ENCODE assay signal across 8 cellular contexts in the genomic region with DNA sequence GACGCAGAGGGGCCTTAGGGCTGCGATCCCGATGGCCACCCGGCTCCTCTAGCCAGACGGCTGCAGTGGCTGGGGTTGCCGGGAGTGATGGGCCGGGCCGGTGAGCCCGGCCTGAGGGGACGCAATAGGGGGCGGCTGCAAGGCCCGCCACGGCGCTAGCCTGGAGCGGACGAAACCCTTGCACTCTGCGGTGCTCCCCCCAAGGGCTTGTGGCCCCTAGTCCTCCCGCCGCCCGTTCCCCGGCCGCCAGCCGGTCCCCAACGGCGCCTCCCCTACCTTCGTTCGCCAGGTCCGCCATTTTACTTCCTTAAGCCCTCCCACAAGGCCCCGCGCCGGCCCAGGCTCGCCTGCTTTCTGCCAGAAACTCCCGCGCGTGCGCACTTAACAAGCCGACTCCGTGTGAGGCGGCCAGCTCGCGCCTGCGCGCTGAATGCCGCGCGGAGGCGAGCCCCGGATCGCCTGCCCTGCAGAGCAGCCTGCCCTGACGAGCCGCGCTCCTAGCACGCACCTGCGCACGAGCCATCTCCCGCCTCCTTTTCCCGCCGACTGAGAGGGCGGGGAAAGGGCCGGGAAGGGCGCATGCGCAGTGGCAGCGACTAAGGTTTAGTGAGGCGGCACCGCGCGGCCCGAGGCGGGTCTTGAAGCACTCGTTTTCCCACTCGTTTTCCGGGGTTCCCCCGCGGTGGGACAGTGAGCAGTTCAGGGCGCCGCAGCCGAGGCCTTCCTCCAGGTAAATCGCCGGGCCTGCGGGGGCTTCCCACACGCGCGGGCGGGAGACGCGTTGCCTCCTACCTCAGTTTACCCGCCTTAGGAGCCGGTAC. TPM values are rescaled to one million over a fixed set of nuclear protein-coding genes. Genes with fewer than 3 reads are reported as not detected.
DNase-seq lines count a peak whose midpoint lies in the region; ATAC-seq, FAIRE-seq and TF ChIP-seq lines count a peak whose summit lies in the region.

A gene with protein sequence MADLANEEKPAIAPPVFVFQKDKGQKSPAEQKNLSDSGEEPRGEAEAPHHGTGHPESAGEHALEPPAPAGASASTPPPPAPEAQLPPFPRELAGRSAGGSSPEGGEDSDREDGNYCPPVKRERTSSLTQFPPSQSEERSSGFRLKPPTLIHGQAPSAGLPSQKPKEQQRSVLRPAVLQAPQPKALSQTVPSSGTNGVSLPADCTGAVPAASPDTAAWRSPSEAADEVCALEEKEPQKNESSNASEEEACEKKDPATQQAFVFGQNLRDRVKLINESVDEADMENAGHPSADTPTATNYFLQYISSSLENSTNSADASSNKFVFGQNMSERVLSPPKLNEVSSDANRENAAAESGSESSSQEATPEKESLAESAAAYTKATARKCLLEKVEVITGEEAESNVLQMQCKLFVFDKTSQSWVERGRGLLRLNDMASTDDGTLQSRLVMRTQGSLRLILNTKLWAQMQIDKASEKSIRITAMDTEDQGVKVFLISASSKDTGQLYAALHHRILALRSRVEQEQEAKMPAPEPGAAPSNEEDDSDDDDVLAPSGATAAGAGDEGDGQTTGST (minus strand): TSS at position 356 of the 821 bp plus-strand sequence. CDS start 58 bp downstream, at position 298.

- no peaks in the 10 kb centered on the region for H3K36me3 ChIP-seq in ACC112 (ENCODE audit: insufficient read depth, low read length)
- H3K36me3 ChIP-seq in WERI-Rb-1, result peaks cover 37% of the 10 kb centered on the region
- peaks cover 8% of the 10 kb centered on the region for H3K36me3 ChIP-seq in mammary epithelial cell (ENCODE audit: insufficient read depth, low read length)
- peaks cover 23% of the 10 kb centered on the region for H3K36me3 ChIP-seq in iPS-20b (ENCODE audit: insufficient read depth, low read depth, low read length)
- H3K36me3 ChIP-seq in small intestine (ENCODE audit: control insufficient read depth in 2 of 2, insufficient read depth in 2 of 2, low read length in 2 of 2), result peaks cover 0 to 7% of the 10 kb centered on the region in 2 donors

- H3K79me2 ChIP-seq in ACC112 (ENCODE audit: control insufficient read depth, insufficient read depth, low read length, unreplicated experiment), result peaks cover 64% of the 10 kb centered on the region
- H3K79me2 ChIP-seq in mammary epithelial cell (ENCODE audit: insufficient read depth, low read length), result peaks cover 66% of the 10 kb centered on the region

- H3K4me3 ChIP-seq in ACC112 (ENCODE audit: low read depth, low read length) (peak within 1 kb of the TSS; percentile 95), WERI-Rb-1 (ENCODE audit: low read depth, low read length) (peak within 1 kb of the TSS; percentile 97), mammary epithelial cell (replicated peaks in 1 of 3; ENCODE audit: insufficient read depth in 1 of 3, low read depth in 2 of 3, low read length in 3 of 3) (peak within 1 kb of the TSS; percentile 67 to 96 (median 81)), iPS-20b (ENCODE audit: low read length) (peak within 1 kb of the TSS; percentile 85), small intestine (ENCODE audit: low read depth in 1 of 2, low read length in 2 of 2) (peak within 1 kb of the TSS; percentile 98 to 99)

- intact Hi-C loops in mammary epithelial cell (cut with micrococcal nuclease), result loop anchor here (1.0 to 5.0 kb wide), 2 partner anchors 10 to 186 kb away; a partner anchor contains a TSS

- TF ChIP-seq CTCF in WERI-Rb-1 (IDR thresholded peaks at IDR 0.05; ENCODE audit: low read depth, low read length) (no peak), mammary epithelial cell (conservative IDR thresholded peaks at IDR 0.05 in 1 of 2, IDR thresholded peaks at IDR 0.05 in 1 of 2; ENCODE audit: extremely low read depth in 1 of 2, insufficient read depth in 1 of 2, low read depth in 1 of 2, low read length in 2 of 2) (no peak)

- H4K20me1 ChIP-seq in mammary epithelial cell (ENCODE audit: insufficient read depth, low read length), result no peaks in the 10 kb centered on the region

- dilution Hi-C loops in mammary epithelial cell (cut with HindIII; ENCODE audit: low sequenced_read_pairs), result no loop called here

- no peaks in the 10 kb centered on the region for H3K9me3 ChIP-seq in WERI-Rb-1 (ENCODE audit: severe bottlenecking)
- H3K9me3 ChIP-seq in mammary epithelial cell (replicated peaks; ENCODE audit: insufficient read depth, low read length), result no peaks in the 10 kb centered on the region
- H3K9me3 ChIP-seq in iPS-20b (ENCODE audit: insufficient read depth, low read depth, low read length), result no peaks in the 10 kb centered on the region
- no peaks in the 10 kb centered on the region for H3K9me3 ChIP-seq in small intestine (ENCODE audit: control insufficient read depth, low read depth)

- FAIRE-seq in small intestine (lab: Jason Lieb, UNC), result no peak

- peak within 1 kb of the TSS; percentile 82 for H3K9ac ChIP-seq in mammary epithelial cell (ENCODE audit: insufficient read depth, low read length)
- peak within 1 kb of the TSS; percentile 92 for H3K9ac ChIP-seq in iPS-20b (ENCODE audit: low read depth, low read length)

- H3K27ac ChIP-seq in ACC112 (ENCODE audit: low read depth, low read length) (peak within 1 kb of the TSS; percentile 52; the same call in 1 of the 2 replicates), WERI-Rb-1 (peak within 1 kb of the TSS; percentile 91), mammary epithelial cell (ENCODE audit: insufficient read depth, low read depth, low read length) (peak within 1 kb of the TSS; percentile 58), iPS-20b (ENCODE audit: low read length) (peak within 1 kb of the TSS; percentile 60), small intestine (ENCODE audit: low read depth in 1 of 2, low read length in 1 of 2) (peak within 1 kb of the TSS; percentile 84 to 93)

- H2AFZ ChIP-seq in ACC112 (ENCODE audit: low read length, unreplicated experiment) (no peak within 1 kb of the TSS), mammary epithelial cell (ENCODE audit: low read depth, low read length) (peak within 1 kb of the TSS; percentile 87)

- in situ Hi-C loops in mammary epithelial cell (cut with MboI; ENCODE audit: low sequenced_read_pairs in 2 of 2), result loop anchor here in 1 of 2 donors (10.0 kb wide), 1 partner anchor 203 kb away; no protein-coding TSS in a partner anchor

- ATAC-seq in GM18870 (IDR thresholded peaks at IDR 0.05; ENCODE audit: unreplicated experiment) (peak; percentile 74), HG03135 (IDR thresholded peaks at IDR 0.05; ENCODE audit: unreplicated experiment) (peak; percentile 85)

- H3K27me3 ChIP-seq in ACC112 (ENCODE audit: insufficient read depth, low read length) (no peaks in the 10 kb centered on the region), WERI-Rb-1 (ENCODE audit: insufficient read depth, low read depth, severe bottlenecking) (no peaks in the 10 kb centered on the region), mammary epithelial cell (ENCODE audit: insufficient read depth, low read length) (no peaks in the 10 kb centered on the region), iPS-20b (ENCODE audit: insufficient read depth, low read length) (no peaks in the 10 kb centered on the region), small intestine (ENCODE audit: control insufficient read depth in 2 of 2, insufficient read depth in 2 of 2, low read length in 2 of 2) (no peaks in the 10 kb centered on the region)

- WGBS in mammary epithelial cell (ENCODE audit: low coverage, missing lambda C conversion rate), result 7% methylated on average over 17 of the region's 88 CpGs
- WGBS in small intestine, 3 donors, result 0% methylated on average over 77 to 88 of the region's 88 CpGs

- DNase-seq in NCI-H2196 treated with DMSO at 0.1 percent for 48 hours (lab: John Stamatoyannopoulos, UW; ENCODE audit: unreplicated experiment) (peak; percentile 99), WERI-Rb-1 (peak; percentile 99), mammary epithelial cell (peak; percentile 99), small intestine (peak; percentile 99)

- H3K4me1 ChIP-seq in ACC112 (ENCODE audit: control insufficient read depth, insufficient read depth, low read length, unreplicated experiment) (peaks cover 20% of the 10 kb centered on the region), mammary epithelial cell (ENCODE audit: insufficient read depth, low read length) (peaks cover 21% of the 10 kb centered on the region), iPS-20b (ENCODE audit: insufficient read depth, low read length) (0 out of 2 replicates have a peak, but pooled peaks cover 3% of the 10 kb centered on the region), small intestine (ENCODE audit: control insufficient read depth in 2 of 2, insufficient read depth in 1 of 2, low read depth in 1 of 2, low read length in 1 of 2) (peaks cover 10 to 19% of the 10 kb centered on the region in 2 donors)

- CTCF ChIA-PET in mammary epithelial cell (lab: Charles Lee; ENCODE audit: low non-redundant PET), result interaction anchor here (0.5 to 0.6 kb wide), 3 partner anchors 10 to 44 kb away, joined by 3 to 4 read pairs (median 3); no protein-coding TSS in a partner anchor

- TSS peak; percentile 13 for BruUV-seq in mammary epithelial cell (replicated peaks; lab: Mats Ljungman, UMichigan)

- H3K4me2 ChIP-seq in mammary epithelial cell (ENCODE audit: insufficient read depth, low read depth, low read length), result peak within 1 kb of the TSS; percentile 95

RNA-seq across cellular contexts. Expression of the gene that starts here (rescaled TPM):
- 10 to 100 TPM; 41.0 to 73.9 TPM for total RNA-seq in mammary epithelial cell
- polyA plus RNA-seq in mammary epithelial cell (62.7 TPM), small intestine (10 to 100 TPM; 23.0 to 43.1 (median 33.5) TPM)
- 116 TPM for polyA minus RNA-seq in mammary epithelial cell

Comparison
In these comparisons a context has a peak if more than half of its experiments do, and no peak if none do; other contexts are left out.
1. Peak in every context shown above with its lines: DNase-seq, ATAC-seq, H3K4me3 ChIP-seq and H3K27ac ChIP-seq.